1 cellular context compared by ENCODE assay signal in genomic region chr12:71731439-71732356, GRCh38.
TF ChIP-seq lines count a peak whose summit lies in the region.

No MANE protein-coding gene starts in this region.

TF ChIP-seq in HepG2, 621 proteins besides CTCF, POLR2A, EP300 and RAD21 (continues in another document):
- TF ChIP-seq NFIB (CRISPR knock-in tag; IDR thresholded peaks at IDR 0.05; ENCODE audit: borderline replicate concordance) (no peak), RCOR2 (CRISPR knock-in tag; IDR thresholded peaks at IDR 0.05) (0 out of 2 replicates have a peak, but pooled peaks have one; percentile 12), MLX (CRISPR knock-in tag; IDR thresholded peaks at IDR 0.05) (no peak), MXI1 (IDR thresholded peaks at IDR 0.05; ENCODE audit: borderline replicate concordance, low read depth, low read length) (no peak), ZSCAN5A (CRISPR knock-in tag; IDR thresholded peaks at IDR 0.05; ENCODE audit: borderline replicate concordance) (peak; percentile 17; the same call in 1 of the 2 replicates), ZNF501 (CRISPR knock-in tag; IDR thresholded peaks at IDR 0.05) (peak; percentile 82; the same call in 1 of the 2 replicates), SMARCE1 (IDR thresholded peaks at IDR 0.05; ENCODE audit: borderline replicate concordance) (no peak), BORCS8-MEF2B (CRISPR knock-in tag; IDR thresholded peaks at IDR 0.05) (no peak), MIXL1 (CRISPR knock-in tag; IDR thresholded peaks at IDR 0.05) (peak; percentile 47; the same call in 1 of the 2 replicates), MAX (IDR thresholded peaks at IDR 0.05) (peak; percentile 54), ZNF710 (CRISPR knock-in tag; IDR thresholded peaks at IDR 0.05; ENCODE audit: borderline replicate concordance) (peak; percentile 26; the same call in 1 of the 2 replicates), IRF1 (CRISPR knock-in tag; IDR thresholded peaks at IDR 0.05; ENCODE audit: low read depth) (no peak), CCAR2 (optimal IDR thresholded peaks at IDR 0.05; ENCODE audit: low read depth, low read length) (no peak), KMT2B (CRISPR knock-in tag; IDR thresholded peaks at IDR 0.05) (peak; percentile 31), RBM22 (optimal IDR thresholded peaks at IDR 0.05; ENCODE audit: low read length) (no peak), ZHX1 (CRISPR knock-in tag; IDR thresholded peaks at IDR 0.05; ENCODE audit: low read depth) (no peak), SMAD1 (CRISPR knock-in tag; IDR thresholded peaks at IDR 0.05; ENCODE audit: borderline replicate concordance, low read depth) (peak; percentile 65; the same call in 1 of the 2 replicates), TBX2 (CRISPR knock-in tag; IDR thresholded peaks at IDR 0.05; ENCODE audit: borderline replicate concordance) (peak; percentile 73), TEAD2 (CRISPR knock-in tag; IDR thresholded peaks at IDR 0.05) (no peak), ZNF121 (CRISPR knock-in tag; IDR thresholded peaks at IDR 0.05) (no peak), LCORL (IDR thresholded peaks at IDR 0.05) (no peak), LCORL (CRISPR knock-in tag; IDR thresholded peaks at IDR 0.05) (no peak; the same call in 1 of the 2 replicates), ZSCAN21 (CRISPR knock-in tag; IDR thresholded peaks at IDR 0.05; ENCODE audit: borderline replicate concordance) (peak; percentile 46; the same call in 1 of the 2 replicates), ATF1 (CRISPR knock-in tag; IDR thresholded peaks at IDR 0.05) (0 out of 2 replicates have a peak, but pooled peaks have one; percentile 14), ZFY (CRISPR knock-in tag; IDR thresholded peaks at IDR 0.05) (peak; percentile 73), POGK (CRISPR knock-in tag; conservative IDR thresholded peaks at IDR 0.05) (no peak), REST (IDR thresholded peaks at IDR 0.05; ENCODE audit: borderline replicate concordance in 1 of 2, low read depth in 1 of 2, low read length in 2 of 2) (no peak; a peak in 1 of 4 replicates), ZNF556 (CRISPR knock-in tag; IDR thresholded peaks at IDR 0.05; ENCODE audit: borderline replicate concordance) (peak; percentile 61; the same call in 1 of the 2 replicates), SOX6 (IDR thresholded peaks at IDR 0.05) (no peak), SOX6 (CRISPR knock-in tag; IDR thresholded peaks at IDR 0.05) (peak; percentile 56), RFX1 (IDR thresholded peaks at IDR 0.05) (no peak), ZNF10 (CRISPR knock-in tag; IDR thresholded peaks at IDR 0.05; ENCODE audit: borderline replicate concordance, low read depth) (no peak), ZNF142 (CRISPR knock-in tag; IDR thresholded peaks at IDR 0.05) (no peak), THAP11 (CRISPR knock-in tag; IDR thresholded peaks at IDR 0.05) (no peak), MIER2 (CRISPR knock-in tag; IDR thresholded peaks at IDR 0.05) (peak; percentile 26; the same call in 1 of the 2 replicates), IRX3 (CRISPR knock-in tag; IDR thresholded peaks at IDR 0.05; ENCODE audit: borderline replicate concordance, low read depth) (no peak), AHR (CRISPR knock-in tag; IDR thresholded peaks at IDR 0.05) (0 out of 2 replicates have a peak, but pooled peaks have one; percentile 48), ZSCAN29 (CRISPR knock-in tag; conservative IDR thresholded peaks at IDR 0.05) (0 out of 2 replicates have a peak, but pooled peaks have one; percentile 52), ZNF354B (CRISPR knock-in tag; IDR thresholded peaks at IDR 0.05) (no peak), ZMAT3 (CRISPR knock-in tag; conservative IDR thresholded peaks at IDR 0.05) (no peak; the same call in 1 of the 2 replicates), ZNF605 (CRISPR knock-in tag; IDR thresholded peaks at IDR 0.05) (peak; percentile 81)
